11 cellular contexts compared by ENCODE assay signal in genomic region chr7:86978804-86979506, GRCh38.
DNase-seq lines count a peak whose midpoint lies in the region; ATAC-seq, FAIRE-seq and TF ChIP-seq lines count a peak whose summit lies in the region.
"Had no signal": no experiment of that assay in that cellular context is flagged by ENCODE, and none has a peak within 500 bp of the region (broad histone marks: within the 10 kb centered on the region; RNA-seq: fewer than 3 reads in every experiment).

No MANE protein-coding gene starts in this region.

- intact Hi-C loops in heart right ventricle (cut with DNase I) = no loop called here

- H3K36me3 ChIP-seq in heart right ventricle = no peaks in the 10 kb centered on the region

- TF ChIP-seq CTCF in heart right ventricle (IDR thresholded peaks at IDR 0.05) (no peak), mesothelial cell of epicardium (IDR thresholded peaks at IDR 0.05; ENCODE audit: unreplicated experiment) (no peak)

- DNase-seq in GM12891 (ENCODE audit: insufficient read length, low spot score) (no peak), NCI-H446 treated with DMSO at 0.1 percent for 48 hours (lab: John Stamatoyannopoulos, UW) (no peak), heart right ventricle (no peak), mesothelial cell of epicardium (ENCODE audit: low spot score in 2 of 2, unreplicated experiment in 2 of 2) (no peak), AG08396 (ENCODE audit: low spot score) (no peak)
- no peak for DNase-seq in activated T-cell treated with anti-CD3 and anti-CD28 coated beads, Interleukin-2, amount 50 U/mL, for 4 hours
- DNase-seq: NCI-H1105, trophoblast cell had no signal

- H3K36me3 Mint-ChIP-seq in activated T-cell treated with anti-CD3 and anti-CD28 coated beads, Interleukin-2, amount 50 U/mL, for 4 hours (ENCODE audit: insufficient read depth) = no peaks in the 10 kb centered on the region
- H3K36me3 Mint-ChIP-seq in mesothelial cell of epicardium = peaks cover 13% of the 10 kb centered on the region

- TF ChIP-seq POLR2A in GM12891 (IDR thresholded peaks at IDR 0.05; ENCODE audit: low read depth, low read length) = no peak

- peak; percentile 65 for FAIRE-seq in GM12891 (lab: Jason Lieb, UNC)

- H3K27ac ChIP-seq in heart right ventricle = no peak overlapping the region

- no peak overlapping the region for H3K4me3 ChIP-seq in heart right ventricle

- peaks cover 0 to 19% (median 0%) of the 10 kb centered on the region in 9 donors for H3K4me1 ChIP-seq in heart right ventricle

- no peaks in the 10 kb centered on the region for H3K27me3 Mint-ChIP-seq in activated T-cell treated with anti-CD3 and anti-CD28 coated beads, Interleukin-2, amount 50 U/mL, for 4 hours (ENCODE audit: low read depth)
- no peaks in the 10 kb centered on the region for H3K27me3 Mint-ChIP-seq in mesothelial cell of epicardium (ENCODE audit: low read depth)
- H3K27me3 Mint-ChIP-seq: dendritic cell treated with granulocyte-macrophage colony-stimulating factor and Interleukin-4, amounts not matched to agents 40 ng/mL and 50 ng/mL, for 4 days had no signal

- H3K4me3 Mint-ChIP-seq in activated T-cell treated with anti-CD3 and anti-CD28 coated beads, Interleukin-2, amount 50 U/mL, for 4 hours = peak overlapping the region; percentile 0
- no peak overlapping the region for H3K4me3 Mint-ChIP-seq in mesothelial cell of epicardium
- H3K4me3 Mint-ChIP-seq: dendritic cell treated with granulocyte-macrophage colony-stimulating factor and Interleukin-4, amounts not matched to agents 40 ng/mL and 50 ng/mL, for 4 days had no signal

- WGBS in heart right ventricle, 2 donors = 55 to 80% methylated on average over 3 of the region's 3 CpGs

- H3K4me1 Mint-ChIP-seq in activated T-cell treated with anti-CD3 and anti-CD28 coated beads, Interleukin-2, amount 50 U/mL, for 4 hours (ENCODE audit: low read depth) = peaks cover 52% of the 10 kb centered on the region
- peaks cover 12% of the 10 kb centered on the region for H3K4me1 Mint-ChIP-seq in mesothelial cell of epicardium

- H3K9me3 Mint-ChIP-seq in activated T-cell treated with anti-CD3 and anti-CD28 coated beads, Interleukin-2, amount 50 U/mL, for 4 hours = peaks cover 5% of the 10 kb centered on the region
- H3K9me3 Mint-ChIP-seq in mesothelial cell of epicardium = peaks cover 10% of the 10 kb centered on the region

- H3K9me3 ChIP-seq in heart right ventricle = peaks cover 0 to 14% (median 0%) of the 10 kb centered on the region in 11 donors

- H3K27ac Mint-ChIP-seq in mesothelial cell of epicardium = no peak overlapping the region
- H3K27ac Mint-ChIP-seq: dendritic cell treated with granulocyte-macrophage colony-stimulating factor and Interleukin-4, amounts not matched to agents 40 ng/mL and 50 ng/mL, for 4 days had no signal

- H3K27me3 ChIP-seq in heart right ventricle = no peaks in the 10 kb centered on the region

- ATAC-seq in GM19395 (IDR thresholded peaks at IDR 0.05; ENCODE audit: unreplicated experiment) (peak; percentile 94), HG03064 (IDR thresholded peaks at IDR 0.05; ENCODE audit: low read depth, unreplicated experiment) (peak; percentile 79), heart right ventricle (no peak)
- ATAC-seq in activated T-cell treated with anti-CD3 and anti-CD28 coated beads, Interleukin-2, amount 50 U/mL, for 4 hours = peak; percentile 95 to 97

TF ChIP-seq in GM12891, 5 proteins besides CTCF, POLR2A, EP300 and RAD21:
- TF ChIP-seq PAX5 (IDR thresholded peaks at IDR 0.05; ENCODE audit: insufficient read depth, low read length, severe bottlenecking) (no peak), SPI1 (IDR thresholded peaks at IDR 0.05; ENCODE audit: low read depth, low read length) (peak; percentile 74), TAF1 (IDR thresholded peaks at IDR 0.05; ENCODE audit: low read depth, low read length) (no peak), POU2F2 (IDR thresholded peaks at IDR 0.05; ENCODE audit: low read depth, low read length) (peak; percentile 95)

Comparison
In these comparisons a context has a peak if more than half of its experiments do, and no peak if none do; other contexts are left out.
1. ATAC-seq: peak in GM19395 (single experiment), HG03064 (single experiment) and activated T-cell treated with anti-CD3 and anti-CD28 coated beads, Interleukin-2, amount 50 U/mL, for 4 hours (2 of 2); none in heart right ventricle (0 of 8).